Comparison of ENCODE assay signal across 8 cellular contexts in the genomic region with DNA sequence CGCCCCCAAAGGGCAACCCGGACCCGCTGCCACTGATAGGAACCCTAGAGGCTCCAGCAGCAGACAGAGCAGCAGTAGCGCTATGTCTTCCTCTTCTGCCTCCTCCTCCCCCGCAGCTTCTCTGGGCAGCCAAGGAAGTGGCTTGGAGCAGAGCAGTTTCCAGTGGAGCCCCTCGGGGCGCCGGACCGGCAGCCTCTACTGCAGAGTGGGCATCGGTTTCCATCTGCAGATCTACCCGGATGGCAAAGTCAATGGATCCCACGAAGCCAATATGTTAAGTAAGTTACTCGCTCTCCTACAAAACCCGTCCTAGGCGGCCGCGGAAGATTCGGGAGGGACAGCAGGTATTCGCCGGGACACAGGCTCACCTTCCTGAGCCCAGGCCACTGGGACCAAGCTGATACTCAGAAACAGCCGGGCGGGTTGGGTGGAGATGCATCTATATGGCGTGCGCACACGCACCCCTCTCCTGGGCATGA. TPM values are rescaled to one million over a fixed set of nuclear protein-coding genes. Genes with fewer than 3 reads are reported as not detected.
DNase-seq lines count a peak whose midpoint lies in the region; TF ChIP-seq lines count a peak whose summit lies in the region.

No MANE protein-coding gene starts in this region.

- H3K4me2 ChIP-seq in mesendoderm (ENCODE audit: low read length) = peak overlapping the region; percentile 68

- H3K27me3 Mint-ChIP-seq in chondrocyte (ENCODE audit: low read depth) = peaks cover 31% of the 10 kb centered on the region

- peaks cover 1% of the 10 kb centered on the region for H3K36me3 Mint-ChIP-seq in chondrocyte (ENCODE audit: low read depth)

- peak overlapping the region; percentile 13 for H3K4me3 ChIP-seq in mesendoderm (ENCODE audit: low read length)

- H3K79me1 ChIP-seq in mesendoderm (ENCODE audit: low read length) = no peaks in the 10 kb centered on the region

- DNase-seq in NCI-H1436 (lab: John Stamatoyannopoulos, UW) = peak; percentile 19
- no peak for DNase-seq in NCI-H1436 treated with DMSO at 0.1 percent for 48 hours (lab: John Stamatoyannopoulos, UW)
- peak; percentile 41 for DNase-seq in NCI-H226
- DNase-seq in chondrocyte (ENCODE audit: low spot score) = peak; percentile 84
- DNase-seq in mesendoderm = peak; percentile 50
- DNase-seq in NCI-H2029 (lab: John Stamatoyannopoulos, UW) = no peak
- DNase-seq in RPMI8226 = no peak
- DNase-seq in cortex of kidney (lab: John Stamatoyannopoulos, UW) = no peak

- H3K4me3 Mint-ChIP-seq in chondrocyte (ENCODE audit: unreplicated experiment) = peak overlapping the region; percentile 91

- H3K27ac Mint-ChIP-seq in chondrocyte (ENCODE audit: unreplicated experiment) = peak overlapping the region; percentile 91

- H3K27ac ChIP-seq in mesendoderm (ENCODE audit: low read depth, low read length) = no peak overlapping the region

- no peaks in the 10 kb centered on the region for H3K9me3 Mint-ChIP-seq in chondrocyte (ENCODE audit: low read depth)

- H4K5ac ChIP-seq in mesendoderm (ENCODE audit: low read length) = no peak overlapping the region

- H3K4me1 ChIP-seq in mesendoderm (ENCODE audit: control insufficient read depth, low read depth, low read length) = peaks cover 7% of the 10 kb centered on the region

- no peak overlapping the region for H3K23ac ChIP-seq in mesendoderm (ENCODE audit: low read length)

- WGBS in mesendoderm (ENCODE audit: extremely low coverage, insufficient coverage, low lambda C conversion rate) = no CpG with 5 or more reads among the region's 25 CpGs

- no peak overlapping the region for H2BK5ac ChIP-seq in mesendoderm (ENCODE audit: low read length)

- H3K27me3 ChIP-seq in mesendoderm (ENCODE audit: insufficient read depth, low read length, poor library complexity) = peaks cover 58% of the 10 kb centered on the region

- H3K36me3 ChIP-seq in mesendoderm (ENCODE audit: control insufficient read depth, insufficient read depth, low read length) = no peaks in the 10 kb centered on the region

- no peak overlapping the region for H2BK15ac ChIP-seq in mesendoderm (replicated peaks; ENCODE audit: low read depth)

- no peaks in the 10 kb centered on the region for H3K79me2 ChIP-seq in mesendoderm (ENCODE audit: control insufficient read depth, insufficient read depth, low read length)

- no peak overlapping the region for H3K9ac ChIP-seq in mesendoderm (ENCODE audit: low read length)

- H3K18ac ChIP-seq in mesendoderm (ENCODE audit: low read length) = no peak overlapping the region

- peaks cover 37% of the 10 kb centered on the region for H3K4me1 Mint-ChIP-seq in chondrocyte (ENCODE audit: low read depth)

- TF ChIP-seq CTCF in chondrocyte (IDR thresholded peaks at IDR 0.05) = no peak

- no peak overlapping the region for H3K56ac ChIP-seq in mesendoderm (ENCODE audit: low read length)

- H4K8ac ChIP-seq in mesendoderm (ENCODE audit: low read depth, low read length) = no peak overlapping the region

- no peak overlapping the region for H3K4ac ChIP-seq in mesendoderm (ENCODE audit: low read depth, low read length)

- H2AK5ac ChIP-seq in mesendoderm (ENCODE audit: low read length) = no peak overlapping the region

- no peak overlapping the region for H2BK120ac ChIP-seq in mesendoderm (ENCODE audit: low read depth, low read length)

RNA-seq across cellular contexts. Expression of gene FGF5, which starts 0.5 kb away (rescaled TPM):
- total RNA-seq in chondrocyte = 1.3 to 5.8 TPM (median 4.5 TPM) in 3 replicates
- not detected for polyA plus RNA-seq in mesendoderm (2013, experiment 1 of 2)
- polyA plus RNA-seq in mesendoderm (2013, experiment 2 of 2) = not detected

Comparison
In these comparisons a context has a peak if more than half of its experiments do, and no peak if none do; other contexts are left out.
1. DNase-seq: peak in NCI-H1436 (single experiment), NCI-H226 (single experiment), chondrocyte (single experiment) and mesendoderm (single experiment); none in NCI-H1436 treated with DMSO at 0.1 percent for 48 hours (single experiment), NCI-H2029 (single experiment), RPMI8226 (single experiment) and cortex of kidney (single experiment).